In genomic region chr2:171541202-171541884, GRCh38 we compare ENCODE assay signal across 9 cellular contexts.
A peak's percentile ranks its signal among the peaks of the same experiment; 100 is the strongest.
DNase-seq lines count a peak whose midpoint lies in the region; ATAC-seq, FAIRE-seq and TF ChIP-seq lines count a peak whose summit lies in the region.
"Had no signal": no experiment of that assay in that cellular context is flagged by ENCODE, and none has a peak within 500 bp of the region (broad histone marks: within the 10 kb centered on the region; RNA-seq: fewer than 3 reads in every experiment).

No MANE protein-coding gene starts in this region.

- TF ChIP-seq CTCF in 22Rv1 (IDR thresholded peaks at IDR 0.05) (peak; percentile 53), GM06990 (IDR thresholded peaks at IDR 0.05; ENCODE audit: insufficient read depth, low read length, poor library complexity, severe bottlenecking) (peak; percentile 63), epithelial cell of esophagus (IDR thresholded peaks at IDR 0.05; ENCODE audit: insufficient read depth, low read depth, low read length, missing control alignments) (peak; percentile 57)

- H3K27me3 ChIP-seq in GM06990 (replicated peaks; ENCODE audit: control insufficient read depth, insufficient read depth, low read length), result no peaks in the 10 kb centered on the region

- H3K4me3 ChIP-seq in GM06990 (replicated peaks; ENCODE audit: low read depth, low read length), result no peak overlapping the region; the same call in 1 of the 2 replicates
- H3K4me3 ChIP-seq in epithelial cell of esophagus (ENCODE audit: low read length), result no peak overlapping the region

- H3K27ac ChIP-seq in 22Rv1, result no peak overlapping the region

- ATAC-seq in HG02970 (IDR thresholded peaks at IDR 0.05; ENCODE audit: low FRiP score, unreplicated experiment) (no peak), GM19455 (IDR thresholded peaks at IDR 0.05; ENCODE audit: unreplicated experiment) (no peak), HG03108 (IDR thresholded peaks at IDR 0.05; ENCODE audit: unreplicated experiment) (no peak)

- peaks cover 6% of the 10 kb centered on the region for H3K36me3 ChIP-seq in GM06990 (ENCODE audit: control insufficient read depth, insufficient read depth, low read length)

- FAIRE-seq in H54 (lab: Jason Lieb, UNC), result no peak

- TF ChIP-seq POLR2A in H54 (IDR thresholded peaks at IDR 0.05; ENCODE audit: low read depth, low read length), result no peak

- DNase-seq in GM06990 (ENCODE audit: extremely low read depth, insufficient read length) (no peak), NCI-H2227 (lab: John Stamatoyannopoulos, UW; ENCODE audit: unreplicated experiment) (peak; percentile 86), epithelial cell of esophagus (ENCODE audit: low read depth) (peak; percentile 17), H54 (ENCODE audit: insufficient read length, low spot score) (no peak)
- DNase-seq: central memory CD4-positive, alpha-beta T cell had no signal

Comparison
In these comparisons a context has a peak if more than half of its experiments do, and no peak if none do; other contexts are left out.
1. DNase-seq: peak in NCI-H2227 (single experiment) and epithelial cell of esophagus (single experiment); none in GM06990 (single experiment) and H54 (single experiment).
2. Peak in every context shown above with its lines, with median percentiles within 50 percentile points of each other: CTCF ChIP-seq.